In the genomic region with DNA sequence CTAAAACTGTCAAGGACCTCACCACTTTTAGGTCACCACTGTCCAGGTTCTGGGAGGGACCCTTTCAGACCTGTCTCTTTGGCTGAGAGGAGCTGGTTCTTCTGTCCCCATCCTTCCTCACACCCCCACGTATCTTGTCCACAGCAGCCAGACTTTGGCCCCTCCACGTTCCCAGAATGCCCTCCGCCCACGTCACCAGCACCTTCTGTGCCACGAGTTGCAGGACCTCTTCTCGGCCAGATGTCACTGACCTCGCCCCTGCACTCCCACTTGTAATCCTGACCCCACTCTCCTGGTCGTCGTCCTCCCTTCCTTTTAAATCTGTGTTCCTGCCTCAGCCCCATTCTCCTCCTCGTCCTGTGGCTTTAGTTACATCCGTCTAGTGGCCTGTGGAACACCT, we compare ENCODE assay signal across 15 cellular contexts. TPM values are rescaled to one million over a fixed set of nuclear protein-coding genes. Genes with fewer than 3 reads are reported as not detected.
A peak's percentile ranks its signal among the peaks of the same experiment; 100 is the strongest.
DNase-seq lines count a peak whose midpoint lies in the region; ATAC-seq and TF ChIP-seq lines count a peak whose summit lies in the region.
"Had no signal": no experiment of that assay in that cellular context is flagged by ENCODE, and none has a peak within 500 bp of the region (broad histone marks: within the 10 kb centered on the region; RNA-seq: fewer than 3 reads in every experiment).

No MANE protein-coding gene starts in this region.

- H3K23ac ChIP-seq in neuronal stem cell (ENCODE audit: low read depth, low read length, poor library complexity): peak overlapping the region; percentile 56

- H3K27me3 Mint-ChIP-seq in activated naive CD4-positive, alpha-beta T cell treated with anti-CD3 and anti-CD28 coated beads, Interleukin-2, amount 50 U/mL, for 24 hours: no peaks in the 10 kb centered on the region
- no peaks in the 10 kb centered on the region for H3K27me3 Mint-ChIP-seq in endodermal cell (ENCODE audit: insufficient read depth)

- no CpG with 5 or more reads among the region's 11 CpGs for WGBS in neuronal stem cell (ENCODE audit: extremely low coverage in 2 of 2, insufficient read length in 2 of 2, insufficient replicate concordance in 1 of 2), 2 donors
- 81 to 84% methylated on average over 11 of the region's 11 CpGs for WGBS in endodermal cell (ENCODE audit: insufficient coverage in 1 of 2, insufficient read length in 1 of 2), 2 experiments

- TF ChIP-seq CTCF in endodermal cell (conservative IDR thresholded peaks at IDR 0.05): no peak

- H3K4me1 ChIP-seq in neuronal stem cell (ENCODE audit: control insufficient read depth in 2 of 2, insufficient read depth in 1 of 2, low read depth in 1 of 2, low read length in 2 of 2): peaks cover 0 to 4% of the 10 kb centered on the region in 2 donors
- H3K4me1 ChIP-seq in endodermal cell (ENCODE audit: control insufficient read depth, insufficient read depth, low read length): peaks cover 8% of the 10 kb centered on the region

- H2BK120ac ChIP-seq in neuronal stem cell (ENCODE audit: low read depth, low read length): no peak overlapping the region

- peak overlapping the region; percentile 44 for H2AK5ac ChIP-seq in neuronal stem cell (ENCODE audit: low read depth, low read length)

- no peak overlapping the region for H4K8ac ChIP-seq in neuronal stem cell (ENCODE audit: low read depth, low read length)

- H2BK12ac ChIP-seq in neuronal stem cell (ENCODE audit: low read length): no peak overlapping the region

- no peak overlapping the region for H3K4me3 Mint-ChIP-seq in activated naive CD4-positive, alpha-beta T cell treated with anti-CD3 and anti-CD28 coated beads, Interleukin-2, amount 50 U/mL, for 24 hours
- no peak overlapping the region for H3K4me3 Mint-ChIP-seq in endodermal cell
- H3K4me3 Mint-ChIP-seq: CD4-positive, alpha-beta T cell; GM23338; H9 had no signal

- no peaks in the 10 kb centered on the region for H3K79me1 ChIP-seq in neuronal stem cell (ENCODE audit: low read depth, low read length)

- ATAC-seq in HG02763 (IDR thresholded peaks at IDR 0.05; ENCODE audit: unreplicated experiment) (no peak), GM19328 (IDR thresholded peaks at IDR 0.05; ENCODE audit: unreplicated experiment) (no peak)

- H3K4ac ChIP-seq in neuronal stem cell (ENCODE audit: low read length): no peak overlapping the region

- no peaks in the 10 kb centered on the region for H3K9me3 Mint-ChIP-seq in activated naive CD4-positive, alpha-beta T cell treated with anti-CD3 and anti-CD28 coated beads, Interleukin-2, amount 50 U/mL, for 24 hours
- no peaks in the 10 kb centered on the region for H3K9me3 Mint-ChIP-seq in endodermal cell
- H3K9me3 Mint-ChIP-seq: CD4-positive, alpha-beta T cell; GM23338; H9 had no signal

- no peak overlapping the region for H4K91ac ChIP-seq in neuronal stem cell (ENCODE audit: low read depth, low read length, poor library complexity)

- no peaks in the 10 kb centered on the region for H3K4me1 Mint-ChIP-seq in activated naive CD4-positive, alpha-beta T cell treated with anti-CD3 and anti-CD28 coated beads, Interleukin-2, amount 50 U/mL, for 24 hours
- peaks cover 10% of the 10 kb centered on the region for H3K4me1 Mint-ChIP-seq in endodermal cell
- H3K4me1 Mint-ChIP-seq: GM23338 had no signal

- peak overlapping the region; percentile 35 for H3K18ac ChIP-seq in neuronal stem cell (ENCODE audit: low read length)

- no peak overlapping the region for H2AFZ ChIP-seq in neuronal stem cell (ENCODE audit: low read length)
- H2AFZ ChIP-seq: GM23338 had no signal

- H3K9me3 ChIP-seq in neuronal stem cell (replicated peaks in 1 of 2; ENCODE audit: control insufficient read depth in 2 of 2, insufficient read depth in 1 of 2, low read depth in 1 of 2, low read length in 2 of 2): no peaks in the 10 kb centered on the region
- H3K9me3 ChIP-seq in endodermal cell (ENCODE audit: control insufficient read depth, low read length): no peaks in the 10 kb centered on the region

- H3K27me3 ChIP-seq in neuronal stem cell (ENCODE audit: control insufficient read depth in 3 of 3, insufficient read depth in 3 of 3, low read depth in 1 of 3, low read length in 3 of 3) (peaks cover 0 to 43% (median 0%) of the 10 kb centered on the region in 3 experiments), endodermal cell (ENCODE audit: control insufficient read depth, insufficient read depth, low read length, poor library complexity, severe bottlenecking) (no peaks in the 10 kb centered on the region)

- H3K9ac ChIP-seq in neuronal stem cell (ENCODE audit: low read depth, low read length, poor library complexity): peak overlapping the region; percentile 25
- H3K9ac ChIP-seq in endodermal cell (ENCODE audit: extremely low read depth, low read length, poor library complexity, severe bottlenecking): no peak overlapping the region
- H3K9ac ChIP-seq: KMS-11 had no signal

- no peak for DNase-seq in activated naive CD4-positive, alpha-beta T cell treated with anti-CD3 and anti-CD28 coated beads, Interleukin-2, amount 50 U/mL, for 16 hours
- no peak for DNase-seq in neuronal stem cell (ENCODE audit: low spot score)
- no peak for DNase-seq in endodermal cell
- DNase-seq in KG1 (lab: John Stamatoyannopoulos, UW): no peak
- DNase-seq: NCI-H526 treated with DMSO at 0.1 percent for 48 hours had no signal

- H2BK15ac ChIP-seq in neuronal stem cell (ENCODE audit: low read length): no peak overlapping the region

- peak overlapping the region; percentile 19 for H3K27ac Mint-ChIP-seq in activated naive CD4-positive, alpha-beta T cell treated with anti-CD3 and anti-CD28 coated beads, Interleukin-2, amount 50 U/mL, for 24 hours
- H3K27ac Mint-ChIP-seq in endodermal cell: no peak overlapping the region
- H3K27ac Mint-ChIP-seq: CD4-positive, alpha-beta T cell; GM23338; H9 had no signal

- H3K36me3 Mint-ChIP-seq in activated naive CD4-positive, alpha-beta T cell treated with anti-CD3 and anti-CD28 coated beads, Interleukin-2, amount 50 U/mL, for 24 hours: no peaks in the 10 kb centered on the region
- no peaks in the 10 kb centered on the region for H3K36me3 Mint-ChIP-seq in endodermal cell (ENCODE audit: low read depth)

- H3K4me3 ChIP-seq in neuronal stem cell (ENCODE audit: low read length in 2 of 2) (no peak overlapping the region), endodermal cell (ENCODE audit: low read length) (no peak overlapping the region)
- H3K4me3 ChIP-seq: GM23338 had no signal

- no peak overlapping the region for H3K4me2 ChIP-seq in neuronal stem cell (ENCODE audit: insufficient read depth, low read length, poor library complexity, severe bottlenecking)
- H3K4me2 ChIP-seq: GM23338, KMS-11 had no signal

- peak overlapping the region; percentile 6 for H3K27ac ChIP-seq in angular gyrus (ENCODE audit: low read depth, low read length)
- H3K27ac ChIP-seq in neuronal stem cell (replicated peaks; ENCODE audit: low read length): no peak overlapping the region
- no peak overlapping the region for H3K27ac ChIP-seq in endodermal cell (ENCODE audit: low read depth, low read length)
- H3K27ac ChIP-seq: KMS-11 had no signal

- no peaks in the 10 kb centered on the region for H3K36me3 ChIP-seq in neuronal stem cell (replicated peaks in 1 of 2; ENCODE audit: control insufficient read depth in 2 of 2, insufficient read depth in 2 of 2, low read length in 2 of 2)
- H3K36me3 ChIP-seq in endodermal cell (ENCODE audit: control insufficient read depth, insufficient read depth, low read length): no peaks in the 10 kb centered on the region

- no peak overlapping the region for H3K14ac ChIP-seq in neuronal stem cell (ENCODE audit: low read length)

- H2BK5ac ChIP-seq in neuronal stem cell (ENCODE audit: low read length): no peak overlapping the region

RNA-seq across cellular contexts. Expression of a gene that starts 22.6 kb away (rescaled TPM):
- 103 TPM for polyA plus RNA-seq in neuronal stem cell (2013, experiment 1 of 2)
- polyA plus RNA-seq in neuronal stem cell (2013, experiment 2 of 2): 99.6 TPM
- total RNA-seq in endodermal cell: 100 to 1,000 TPM; 140 to 142 TPM
- 118 TPM for polyA plus RNA-seq in endodermal cell (2013, experiment 1 of 2)
- polyA plus RNA-seq in endodermal cell (2013, experiment 2 of 2): 117 TPM

RNA-seq across cellular contexts. Expression of a gene that starts 50.8 kb away (rescaled TPM):
- not detected for polyA plus RNA-seq in neuronal stem cell (2013, experiment 1 of 2)
- 0.21 TPM for polyA plus RNA-seq in neuronal stem cell (2013, experiment 2 of 2)
- total RNA-seq in endodermal cell: not detected
- polyA plus RNA-seq in endodermal cell (2013, experiment 1 of 2): 0.36 TPM
- not detected for polyA plus RNA-seq in endodermal cell (2013, experiment 2 of 2)
- total RNA-seq: GM23338, NCI-H460 had no signal
- polyA plus RNA-seq: BJ had no signal
